In the genomic region with DNA sequence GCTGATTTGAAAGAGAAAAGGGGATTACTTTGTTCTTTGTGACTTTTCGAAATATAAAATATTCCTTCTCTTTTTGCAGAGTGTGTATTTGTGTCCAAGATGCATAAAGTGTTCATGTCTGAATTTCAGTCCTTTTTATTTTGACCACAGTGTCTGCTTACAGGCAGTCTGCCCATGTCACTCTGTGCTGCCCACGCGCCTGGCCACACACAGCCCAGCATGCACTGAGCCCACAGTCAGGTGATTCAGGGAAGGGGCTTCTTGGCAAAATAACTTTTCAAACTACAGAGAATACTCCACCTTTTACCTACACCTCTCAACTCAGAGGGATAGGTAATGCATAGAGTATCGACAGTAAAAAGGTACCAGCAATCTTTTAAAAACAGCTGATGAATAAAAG, we compare ENCODE assay signal across 30 cellular contexts.
"Had no signal": no experiment of that assay in that cellular context is flagged by ENCODE, and none has a peak within 500 bp of the region (broad histone marks: within the 10 kb centered on the region; RNA-seq: fewer than 3 reads in every experiment).

No MANE protein-coding gene starts in this region.

- H3K4me3 Mint-ChIP-seq: mesothelial cell of epicardium; naive thymus-derived CD4-positive, alpha-beta T cell; natural killer cell treated with Interleukin-12 subunit alpha and Interleukin-12 subunit beta and Interleukin-15 and Interleukin-18, amount 100 ng/mL, for 72 hours; stimulated activated naive B cell treated with anti-CD40 and anti-IgM and Interleukin-4, amounts not matched to agents 10 μg/mL and 1 μg/mL and 100 μg/mL, for 72 hours had no signal

- H3K4me1 Mint-ChIP-seq: naive thymus-derived CD4-positive, alpha-beta T cell; stimulated activated naive B cell treated with anti-CD40 and anti-IgM and Interleukin-4, amounts not matched to agents 10 μg/mL and 1 μg/mL and 100 μg/mL, for 72 hours had no signal

- H3K27ac ChIP-seq: left lung, lower lobe of right lung, neutrophil, parathyroid adenoma, prostate gland, skin epidermis, stomach, thoracic aorta, tibial artery, upper lobe of right lung had no signal

- ATAC-seq: left cardiac atrium; left lung; lower lobe of right lung; naive thymus-derived CD4-positive, alpha-beta T cell; natural killer cell treated with Interleukin-12 subunit alpha and Interleukin-12 subunit beta and Interleukin-15 and Interleukin-18, amount 100 ng/mL, for 72 hours; right cardiac atrium; sciatic nerve; stimulated activated naive B cell treated with anti-CD40 and anti-IgM and Interleukin-4, amounts not matched to agents 10 μg/mL and 1 μg/mL and 100 μg/mL, for 72 hours; stimulated activated naive CD8-positive, alpha-beta T cell treated with anti-CD3 and anti-CD28 coated beads, Interleukin-15, Interleukin-2, amounts not matched to agents 100 U/mL and 50 U/mL, for 24 hours; upper lobe of right lung had no signal

- H3K36me3 ChIP-seq: left lung, lower lobe of right lung, neutrophil, prostate gland, stomach, thoracic aorta, tibial artery, upper lobe of right lung had no signal

- H3K27me3 Mint-ChIP-seq: naive thymus-derived CD4-positive, alpha-beta T cell; natural killer cell treated with Interleukin-12 subunit alpha and Interleukin-12 subunit beta and Interleukin-15 and Interleukin-18, amount 100 ng/mL, for 72 hours; stimulated activated naive B cell treated with anti-CD40 and anti-IgM and Interleukin-4, amounts not matched to agents 10 μg/mL and 1 μg/mL and 100 μg/mL, for 72 hours had no signal

- H3K27me3 ChIP-seq: left lung, neutrophil, stomach, tibial artery, upper lobe of right lung had no signal

- H2AFZ ChIP-seq: parathyroid adenoma had no signal

- H3K4me3 ChIP-seq: left lung, lower lobe of right lung, prostate gland, skin epidermis, stomach, thoracic aorta, tibial artery, upper lobe of right lung had no signal

- H3K9ac ChIP-seq: parathyroid adenoma had no signal

- DNase-seq: head of caudate nucleus; hippocampal formation; kidney glomerular epithelial cell; left cardiac atrium; left lung; lower lobe of right lung; mammary epithelial cell; mesendoderm; naive thymus-derived CD4-positive, alpha-beta T cell; occipital lobe; retina; right cardiac atrium; stimulated activated CD4-positive, alpha-beta T cell treated with anti-CD3 and anti-CD28 coated beads, Interleukin-12 subunit alpha, Interleukin-12 subunit beta, amount 100 ng/mL, for 4 hours; stimulated activated CD4-positive, alpha-beta T cell treated with anti-CD3 and anti-CD28 coated beads, Interleukin-15, amount 100 ng/mL, for 24 hours; stimulated activated CD4-positive, alpha-beta T cell treated with anti-CD3 and anti-CD28 coated beads, Interleukin-2, amount 100 ng/mL, for 24 hours; stimulated activated CD4-positive, alpha-beta T cell treated with anti-CD3 and anti-CD28 coated beads, Interleukin-4, amount 100 ng/mL, for 1 hour; stimulated activated naive B cell treated with anti-CD40 and anti-IgM and Interleukin-4, amounts not matched to agents 10 μg/mL and 1 μg/mL and 100 μg/mL, for 72 hours; stimulated activated naive CD8-positive, alpha-beta T cell treated with anti-CD3 and anti-CD28 coated beads, Interleukin-15, Interleukin-2, amounts not matched to agents 100 U/mL and 50 U/mL, for 24 hours; stomach; tibial artery; trophoblast cell; upper lobe of right lung had no signal

- H3K27ac Mint-ChIP-seq: mesothelial cell of epicardium; naive thymus-derived CD4-positive, alpha-beta T cell; natural killer cell treated with Interleukin-12 subunit alpha and Interleukin-12 subunit beta and Interleukin-15 and Interleukin-18, amount 100 ng/mL, for 72 hours; stimulated activated naive B cell treated with anti-CD40 and anti-IgM and Interleukin-4, amounts not matched to agents 10 μg/mL and 1 μg/mL and 100 μg/mL, for 72 hours had no signal

- H3K4me1 ChIP-seq: left lung, lower lobe of right lung, parathyroid adenoma, prostate gland, stomach, tibial artery, upper lobe of right lung had no signal

- H3K36me3 Mint-ChIP-seq: mesothelial cell of epicardium; naive thymus-derived CD4-positive, alpha-beta T cell; natural killer cell treated with Interleukin-12 subunit alpha and Interleukin-12 subunit beta and Interleukin-15 and Interleukin-18, amount 100 ng/mL, for 72 hours; stimulated activated naive B cell treated with anti-CD40 and anti-IgM and Interleukin-4, amounts not matched to agents 10 μg/mL and 1 μg/mL and 100 μg/mL, for 72 hours had no signal

- H3K9me3 ChIP-seq: lower lobe of right lung, neutrophil, prostate gland, thoracic aorta, upper lobe of right lung had no signal
